ENCODE assay signal across 22 cellular contexts in genomic region chr4:80306255-80306654, GRCh38. TPM values are rescaled to one million over a fixed set of nuclear protein-coding genes. Genes with fewer than 3 reads are reported as not detected.
DNase-seq lines count a peak whose midpoint lies in the region; ATAC-seq, FAIRE-seq and TF ChIP-seq lines count a peak whose summit lies in the region.
"Had no signal": no experiment of that assay in that cellular context is flagged by ENCODE, and none has a peak within 500 bp of the region (broad histone marks: within the 10 kb centered on the region; RNA-seq: fewer than 3 reads in every experiment).

No MANE protein-coding gene starts in this region.

- no peaks in the 10 kb centered on the region for H3K36me3 Mint-ChIP-seq in astrocyte (ENCODE audit: low read depth, unreplicated experiment)
- H3K36me3 Mint-ChIP-seq in activated T-helper 17 cell treated with anti-CD3 and anti-CD28 coated beads, Interleukin-2, amount 50 U/mL, for 72 hours (ENCODE audit: low read depth), result no peaks in the 10 kb centered on the region

- H3K4me2 ChIP-seq in astrocyte (ENCODE audit: low read length), result peak overlapping the region; percentile 82
- H3K4me2 ChIP-seq: BLaER1 had no signal

- FAIRE-seq in astrocyte (lab: Jason Lieb, UNC), result peak; percentile 72

- no peaks in the 10 kb centered on the region for H3K79me2 ChIP-seq in astrocyte (ENCODE audit: insufficient read depth, low read length)

- H3K9me3 ChIP-seq in astrocyte (ENCODE audit: insufficient read depth, low read depth, low read length), result no peaks in the 10 kb centered on the region
- H3K9me3 ChIP-seq: BLaER1, gastrocnemius medialis, lower lobe of right lung, ovary, vagina had no signal

- no peaks in the 10 kb centered on the region for H3K36me3 ChIP-seq in astrocyte (ENCODE audit: insufficient read depth, low read length)
- H3K36me3 ChIP-seq: BLaER1, gastrocnemius medialis, lower lobe of right lung, ovary, vagina had no signal

- H4K20me1 ChIP-seq in astrocyte (ENCODE audit: insufficient read depth, low read length), result no peaks in the 10 kb centered on the region
- H4K20me1 ChIP-seq: BLaER1 had no signal

- H3K4me1 ChIP-seq in astrocyte (ENCODE audit: insufficient read depth, low read length), result peaks cover 52% of the 10 kb centered on the region
- H3K4me1 ChIP-seq: BLaER1, gastrocnemius medialis, lower lobe of right lung, vagina had no signal

- peaks cover 47% of the 10 kb centered on the region for H3K4me1 Mint-ChIP-seq in astrocyte (ENCODE audit: low read depth, unreplicated experiment)
- H3K4me1 Mint-ChIP-seq in activated T-helper 17 cell treated with anti-CD3 and anti-CD28 coated beads, Interleukin-2, amount 50 U/mL, for 72 hours, result no peaks in the 10 kb centered on the region

- H3K27me3 ChIP-seq in astrocyte (ENCODE audit: insufficient read depth, low read length), result no peaks in the 10 kb centered on the region
- H3K27me3 ChIP-seq: BLaER1, ovary, vagina had no signal

- H3K9me3 Mint-ChIP-seq in astrocyte (ENCODE audit: unreplicated experiment), result no peaks in the 10 kb centered on the region
- H3K9me3 Mint-ChIP-seq in activated T-helper 17 cell treated with anti-CD3 and anti-CD28 coated beads, Interleukin-2, amount 50 U/mL, for 72 hours, result peaks cover 3% of the 10 kb centered on the region

- H3K27ac Mint-ChIP-seq in astrocyte (ENCODE audit: unreplicated experiment), result peak overlapping the region; percentile 94
- H3K27ac Mint-ChIP-seq in activated T-helper 17 cell treated with anti-CD3 and anti-CD28 coated beads, Interleukin-2, amount 50 U/mL, for 72 hours, result no peak overlapping the region
- H3K27ac Mint-ChIP-seq: endodermal cell had no signal

- H3K27ac ChIP-seq in astrocyte (ENCODE audit: low read depth, low read length), result peak overlapping the region; percentile 95
- H3K27ac ChIP-seq: BLaER1, gastrocnemius medialis, lower lobe of right lung, ovary, vagina had no signal

- H3K4me3 ChIP-seq in astrocyte (ENCODE audit: insufficient read depth, low read depth, low read length), result no peak overlapping the region
- H3K4me3 ChIP-seq: BLaER1, gastrocnemius medialis, lower lobe of right lung, ovary, vagina had no signal

- no peak for TF ChIP-seq CTCF in astrocyte (IDR thresholded peaks at IDR 0.05; ENCODE audit: insufficient read depth, low read depth, low read length)

- H3K9ac ChIP-seq in astrocyte (ENCODE audit: low read length), result peak overlapping the region; percentile 76
- H3K9ac ChIP-seq: BLaER1 had no signal

- no peak overlapping the region for H2AFZ ChIP-seq in astrocyte (ENCODE audit: low read depth, low read length)

- no peak for ATAC-seq in GM21528 (IDR thresholded peaks at IDR 0.05; ENCODE audit: low FRiP score, unreplicated experiment)
- ATAC-seq in activated T-helper 17 cell treated with anti-CD3 and anti-CD28 coated beads, Interleukin-2, amount 50 U/mL, for 72 hours (replicated peaks), result no peak
- no peak for ATAC-seq in HG03139 (IDR thresholded peaks at IDR 0.05; ENCODE audit: unreplicated experiment)
- ATAC-seq: gastrocnemius medialis, lower lobe of right lung had no signal

- DNase-seq in HT1080 (ENCODE audit: low read depth) (peak; percentile 77), astrocyte (ENCODE audit: low read depth) (peak; percentile 69), glomerular visceral epithelial cell (ENCODE audit: extremely low spot score) (peak; percentile 42), C1 segment of cervical spinal cord (lab: John Stamatoyannopoulos, UW) (no peak)
- DNase-seq: activated naive CD4-positive, alpha-beta T cell treated with Interleukin-2 at 50 U/mL for 16 hours; activated T-cell treated with anti-CD3 and anti-CD28 coated beads for 4 hours; endodermal cell; gastrocnemius medialis; lower lobe of right lung; MM.1S; NCI-H1694; NCI-H446; NK-92 treated with Interleukin-12 subunit alpha and Interleukin-12 subunit beta, amount 100 ng/mL, for 24 hours; ovary; stimulated activated CD8-positive, alpha-beta memory T cell treated with anti-CD3 and anti-CD28 coated beads, Interleukin-4, amount 100 ng/mL, for 48 hours; T-helper 1 cell had no signal

- no peak overlapping the region for H3K4me3 Mint-ChIP-seq in astrocyte (ENCODE audit: unreplicated experiment)
- H3K4me3 Mint-ChIP-seq in activated T-helper 17 cell treated with anti-CD3 and anti-CD28 coated beads, Interleukin-2, amount 50 U/mL, for 72 hours, result no peak overlapping the region
- H3K4me3 Mint-ChIP-seq: endodermal cell had no signal

- H3K27me3 Mint-ChIP-seq in astrocyte (ENCODE audit: low read depth, unreplicated experiment), result no peaks in the 10 kb centered on the region
- H3K27me3 Mint-ChIP-seq in activated T-helper 17 cell treated with anti-CD3 and anti-CD28 coated beads, Interleukin-2, amount 50 U/mL, for 72 hours, result peaks cover 41% of the 10 kb centered on the region

RNA-seq across cellular contexts. Expression of gene CFAP299, which starts 29.3 kb away (rescaled TPM):
- total RNA-seq in HT1080 (2014; rRNA removed; shearing (Covaris generic)), result 0.68 TPM in 1 of 2 replicates, not detected in the other
- 1.1 TPM in 1 of 2 replicates, not detected in the other for polyA plus RNA-seq in HT1080 (2015; cell fraction: cytosol; rRNA removed)
- polyA plus RNA-seq in HT1080 (2015; cell fraction: nucleus; rRNA removed), result 0.05 and 0.22 TPM in 2 replicates
- not detected in 2 replicates for total RNA-seq in astrocyte
- 1 to 10 TPM in 1 of 2 donors, not detected in 1; 1.1 TPM for total RNA-seq in activated T-helper 17 cell treated with anti-CD3 and anti-CD28 coated beads, Interleukin-2, amount 50 U/mL, for 72 hours
- total RNA-seq: endodermal cell, gastrocnemius medialis, subcutaneous adipose tissue, vagina had no signal

RNA-seq across cellular contexts. Expression of gene FGF5, which starts 39.8 kb away (rescaled TPM):
- total RNA-seq in HT1080 (2014; rRNA removed; shearing (Covaris generic)), result 2.5 and 2.7 TPM in 2 replicates
- 12.3 and 13.2 TPM in 2 replicates for polyA plus RNA-seq in HT1080 (2015; cell fraction: cytosol; rRNA removed)
- polyA plus RNA-seq in HT1080 (2015; cell fraction: nucleus; rRNA removed), result 7.1 and 8.1 TPM in 2 replicates
- 2.1 and 2.4 TPM in 2 replicates for total RNA-seq in astrocyte
- not detected for total RNA-seq in activated T-helper 17 cell treated with anti-CD3 and anti-CD28 coated beads, Interleukin-2, amount 50 U/mL, for 72 hours
- total RNA-seq: gastrocnemius medialis, lower lobe of right lung, subcutaneous adipose tissue, vagina had no signal

Comparison
In these comparisons a context has a peak if more than half of its experiments do, and no peak if none do; other contexts are left out.
1. DNase-seq: peak in HT1080 (single experiment), astrocyte (single experiment) and glomerular visceral epithelial cell (single experiment); none in C1 segment of cervical spinal cord (0 of 14).